In the genomic region with DNA sequence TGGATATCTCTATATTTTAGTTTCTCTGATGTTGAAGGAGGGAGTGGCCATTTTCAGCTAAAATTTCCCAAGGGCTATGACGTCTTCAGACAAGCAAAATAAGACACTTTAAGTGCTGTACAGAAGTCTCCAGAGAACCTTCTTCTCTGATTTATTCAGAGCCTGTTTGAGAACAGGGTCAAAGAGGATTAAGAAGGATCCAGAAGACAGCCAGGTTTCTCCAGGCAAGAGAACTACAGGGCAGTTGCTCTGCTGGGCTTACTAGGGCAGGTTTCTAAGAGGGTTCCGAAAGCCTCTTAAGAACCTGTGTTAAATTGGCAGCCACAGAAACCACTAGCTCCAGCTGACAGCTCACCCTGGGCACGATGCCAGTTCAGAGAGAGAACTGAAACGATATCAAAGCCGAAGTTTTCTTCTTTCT, we compare ENCODE assay signal across 8 cellular contexts. TPM values are rescaled to one million over a fixed set of nuclear protein-coding genes. Genes with fewer than 3 reads are reported as not detected.
DNase-seq lines count a peak whose midpoint lies in the region; ATAC-seq, FAIRE-seq and TF ChIP-seq lines count a peak whose summit lies in the region.

No MANE protein-coding gene starts in this region.

- DNase-seq in A549 (ENCODE audit: low read depth in 1 of 2, low spot score in 1 of 2) (no peak), NCI-H510A treated with DMSO at 0.1 percent for 48 hours (lab: John Stamatoyannopoulos, UW) (peak; percentile 60), nucleus accumbens (lab: John Stamatoyannopoulos, UW) (peak in 47 of 56 donors; percentile 3 to 84 (median 36)), stromal cell of bone marrow (ENCODE audit: low read depth) (peak; percentile 68)
- DNase-seq in activated CD8-positive, alpha-beta memory T cell treated with anti-CD3 and anti-CD28 coated beads, Interleukin-2, amount 10 ng/mL, durations not matched to agents 7 days and 5 days, result peak; percentile 80

- peaks cover 20% of the 10 kb centered on the region for H3K4me1 Mint-ChIP-seq in activated CD8-positive, alpha-beta memory T cell treated with anti-CD3 and anti-CD28 coated beads, Interleukin-2, amount 10 ng/mL, durations not matched to agents 7 days and 5 days

- H3K36me3 Mint-ChIP-seq in activated CD8-positive, alpha-beta memory T cell treated with anti-CD3 and anti-CD28 coated beads, Interleukin-2, amount 10 ng/mL, durations not matched to agents 7 days and 5 days, result peaks cover 5% of the 10 kb centered on the region

- no peak for TF ChIP-seq RAD21 in A549 (conservative IDR thresholded peaks at IDR 0.05 in 1 of 2, IDR thresholded peaks at IDR 0.05 in 1 of 2)

- H3K27ac Mint-ChIP-seq in activated CD8-positive, alpha-beta memory T cell treated with anti-CD3 and anti-CD28 coated beads, Interleukin-2, amount 10 ng/mL, durations not matched to agents 7 days and 5 days, result no peak overlapping the region

- H3K4me3 ChIP-seq in A549, result no peak overlapping the region
- H3K4me3 ChIP-seq in esophagus (ENCODE audit: low read depth in 1 of 2, low read length in 2 of 2), result peak overlapping the region in 1 of 2 donors; percentile 20

- H3K27ac ChIP-seq in A549 (no peak overlapping the region), esophagus (ENCODE audit: low read depth in 2 of 2, low read length in 1 of 2) (peak overlapping the region; percentile 36 to 68)

- CTCF ChIA-PET in A549 (lab: Yijun Ruan, JAX), result interaction anchor here (0.5 to 2.0 kb wide), 4 partner anchors 10 to 47 kb away, joined by 3 to 6 read pairs (median 4); no protein-coding TSS in a partner anchor
- CTCF ChIA-PET in activated CD8-positive, alpha-beta memory T cell treated with anti-CD3 and anti-CD28 coated beads, Interleukin-2, amount 10 ng/mL, durations not matched to agents 7 days and 5 days (lab: Charles Lee), result interaction anchor here (0.9 to 1.4 kb wide), 4 partner anchors 10 to 112 kb away, joined by 3 to 4 read pairs (median 3); no protein-coding TSS in a partner anchor

- H3K9me3 Mint-ChIP-seq in activated CD8-positive, alpha-beta memory T cell treated with anti-CD3 and anti-CD28 coated beads, Interleukin-2, amount 10 ng/mL, durations not matched to agents 7 days and 5 days (ENCODE audit: low read depth), result no peaks in the 10 kb centered on the region

- no peaks in the 10 kb centered on the region for H3K36me3 ChIP-seq in esophagus (ENCODE audit: control insufficient read depth in 2 of 2, insufficient read depth in 2 of 2, low read length in 1 of 2)

- H3K27me3 ChIP-seq in esophagus (ENCODE audit: control insufficient read depth in 1 of 2, insufficient read depth in 2 of 2, low read length in 2 of 2), result no peaks in the 10 kb centered on the region

- no peak for TF ChIP-seq CTCF in A549 (IDR thresholded peaks at IDR 0.05)

- H3K4me1 ChIP-seq in A549, result peaks cover 4% of the 10 kb centered on the region; the same call in 2 of the 3 replicates
- no peaks in the 10 kb centered on the region for H3K4me1 ChIP-seq in esophagus (ENCODE audit: control insufficient read depth in 2 of 2, insufficient read depth in 2 of 2, low read length in 1 of 2)

- WGBS in A549 (ENCODE audit: missing lambda C conversion rate), result 28% methylated on average over 5 of the region's 5 CpGs
- WGBS in esophagus, 2 donors, result 1 to 2% methylated on average over 5 of the region's 5 CpGs

- TF ChIP-seq EP300 in A549 (IDR thresholded peaks at IDR 0.05), result no peak

- no peak for TF ChIP-seq POLR2A in A549 (IDR thresholded peaks at IDR 0.05; ENCODE audit: low read length)

- no peak for FAIRE-seq in A549 (lab: Jason Lieb, UNC)

- H3K4me3 Mint-ChIP-seq in activated CD8-positive, alpha-beta memory T cell treated with anti-CD3 and anti-CD28 coated beads, Interleukin-2, amount 10 ng/mL, durations not matched to agents 7 days and 5 days, result no peak overlapping the region

- H3K27me3 Mint-ChIP-seq in activated CD8-positive, alpha-beta memory T cell treated with anti-CD3 and anti-CD28 coated beads, Interleukin-2, amount 10 ng/mL, durations not matched to agents 7 days and 5 days, result peaks cover 32% of the 10 kb centered on the region

- peak overlapping the region; percentile 17; the same call in 1 of the 3 replicates for H3K4me2 ChIP-seq in A549

- no peaks in the 10 kb centered on the region for H3K9me3 ChIP-seq in A549
- no peaks in the 10 kb centered on the region for H3K9me3 ChIP-seq in esophagus (ENCODE audit: control insufficient read depth in 2 of 2, insufficient read depth in 1 of 2, low read depth in 1 of 2, low read length in 1 of 2)

- POLR2A ChIA-PET in A549 (lab: Yijun Ruan, JAX), result no interaction called here

- ATAC-seq in A549, result no peak
- peak; percentile 98 for ATAC-seq in GM18517 (IDR thresholded peaks at IDR 0.05; ENCODE audit: unreplicated experiment)
- ATAC-seq in HG03064 (IDR thresholded peaks at IDR 0.05; ENCODE audit: low read depth, unreplicated experiment), result peak; percentile 95
- ATAC-seq in activated CD8-positive, alpha-beta memory T cell treated with anti-CD3 and anti-CD28 coated beads, Interleukin-2, amount 10 ng/mL, durations not matched to agents 7 days and 5 days, result peak; percentile 87

TF ChIP-seq in A549, 52 proteins besides CTCF, POLR2A, EP300 and RAD21:
- TF ChIP-seq RFX5 (IDR thresholded peaks at IDR 0.05) (no peak), SREBF2 (IDR thresholded peaks at IDR 0.05) (no peak)

RNA-seq across cellular contexts. Expression of a gene that starts 1.2 kb away (rescaled TPM):
- 0.16 and 0.21 TPM in 2 replicates for polyA plus RNA-seq in A549 (2011; rRNA removed)
- not detected in 2 replicates for polyA plus RNA-seq in A549 (2012; cell fraction: cytosol; rRNA removed)
- polyA plus RNA-seq in A549 (2012; cell fraction: nucleus; rRNA removed), result not detected in 2 replicates
- polyA plus RNA-seq in A549 (2017; fragmentation: RNase III; extraction: RNeasy Plus Mini Kit Qiagen cat#74134 plus additional on column Dnase treatment), result 0.10 to 0.30 TPM (median 0.11 TPM) in 3 replicates
- not detected in 2 replicates for polyA minus RNA-seq in A549 (2011; rRNA and poly(A)+ RNA removed)
- not detected for total RNA-seq in activated CD8-positive, alpha-beta memory T cell treated with anti-CD3 and anti-CD28 coated beads, Interleukin-2, amount 10 ng/mL, durations not matched to agents 7 days and 5 days
- 10 to 100 TPM; 32.7 to 51.2 TPM for polyA plus RNA-seq in esophagus

RNA-seq across cellular contexts. Expression of a gene that starts 41.1 kb away (rescaled TPM):
- polyA plus RNA-seq in A549 (2011; rRNA removed) (not detected in 2 replicates), A549 (2017; fragmentation: RNase III; extraction: RNeasy Plus Mini Kit Qiagen cat#74134 plus additional on column Dnase treatment) (not detected in 3 replicates), esophagus (under 1 TPM; 0.05 to 0.14 TPM)
- 0.01 and 0.07 TPM in 2 replicates for polyA plus RNA-seq in A549 (2012; cell fraction: cytosol; rRNA removed)
- polyA plus RNA-seq in A549 (2012; cell fraction: nucleus; rRNA removed), result not detected in 2 replicates
- polyA minus RNA-seq in A549 (2011; rRNA and poly(A)+ RNA removed), result not detected in 2 replicates
- total RNA-seq in activated CD8-positive, alpha-beta memory T cell treated with anti-CD3 and anti-CD28 coated beads, Interleukin-2, amount 10 ng/mL, durations not matched to agents 7 days and 5 days, result not detected

RNA-seq across cellular contexts. Expression of a gene that starts 53.9 kb away (rescaled TPM):
- polyA plus RNA-seq in A549 (2011; rRNA removed) (0.15 and 0.28 TPM in 2 replicates), A549 (2017; fragmentation: RNase III; extraction: RNeasy Plus Mini Kit Qiagen cat#74134 plus additional on column Dnase treatment) (0.09 TPM in 1 of 3 replicates, not detected in the others), esophagus (under 1 TPM; 0.16 to 0.51 TPM)
- polyA plus RNA-seq in A549 (2012; cell fraction: cytosol; rRNA removed), result not detected in 2 replicates
- not detected in 2 replicates for polyA plus RNA-seq in A549 (2012; cell fraction: nucleus; rRNA removed)
- polyA minus RNA-seq in A549 (2011; rRNA and poly(A)+ RNA removed), result not detected in 2 replicates
- 1 to 10 TPM; 5.4 to 7.7 TPM for total RNA-seq in activated CD8-positive, alpha-beta memory T cell treated with anti-CD3 and anti-CD28 coated beads, Interleukin-2, amount 10 ng/mL, durations not matched to agents 7 days and 5 days

Comparison
In these comparisons a context has a peak if more than half of its experiments do, and no peak if none do; other contexts are left out.
1. ATAC-seq: peak in GM18517 (single experiment), HG03064 (single experiment) and activated CD8-positive, alpha-beta memory T cell treated with anti-CD3 and anti-CD28 coated beads, Interleukin-2, amount 10 ng/mL, durations not matched to agents 7 days and 5 days (single experiment); none in A549 (0 of 2).
2. DNase-seq: peak in NCI-H510A treated with DMSO at 0.1 percent for 48 hours (single experiment), activated CD8-positive, alpha-beta memory T cell treated with anti-CD3 and anti-CD28 coated beads, Interleukin-2, amount 10 ng/mL, durations not matched to agents 7 days and 5 days (single experiment), nucleus accumbens (47 of 56) and stromal cell of bone marrow (single experiment); none in A549 (0 of 2).
3. H3K27ac ChIP-seq: peak in esophagus (2 of 2); none in A549 (0 of 2).
4. RNA of a gene that starts 1.2 kb away (polyA plus RNA-seq): 32.7 to 51.2 TPM in esophagus; 0.10 to 0.30 TPM in A549; every median in the first group is over 10 times any median in the second.